Comparison of ENCODE assay signal across 13 cellular contexts in the genomic region with DNA sequence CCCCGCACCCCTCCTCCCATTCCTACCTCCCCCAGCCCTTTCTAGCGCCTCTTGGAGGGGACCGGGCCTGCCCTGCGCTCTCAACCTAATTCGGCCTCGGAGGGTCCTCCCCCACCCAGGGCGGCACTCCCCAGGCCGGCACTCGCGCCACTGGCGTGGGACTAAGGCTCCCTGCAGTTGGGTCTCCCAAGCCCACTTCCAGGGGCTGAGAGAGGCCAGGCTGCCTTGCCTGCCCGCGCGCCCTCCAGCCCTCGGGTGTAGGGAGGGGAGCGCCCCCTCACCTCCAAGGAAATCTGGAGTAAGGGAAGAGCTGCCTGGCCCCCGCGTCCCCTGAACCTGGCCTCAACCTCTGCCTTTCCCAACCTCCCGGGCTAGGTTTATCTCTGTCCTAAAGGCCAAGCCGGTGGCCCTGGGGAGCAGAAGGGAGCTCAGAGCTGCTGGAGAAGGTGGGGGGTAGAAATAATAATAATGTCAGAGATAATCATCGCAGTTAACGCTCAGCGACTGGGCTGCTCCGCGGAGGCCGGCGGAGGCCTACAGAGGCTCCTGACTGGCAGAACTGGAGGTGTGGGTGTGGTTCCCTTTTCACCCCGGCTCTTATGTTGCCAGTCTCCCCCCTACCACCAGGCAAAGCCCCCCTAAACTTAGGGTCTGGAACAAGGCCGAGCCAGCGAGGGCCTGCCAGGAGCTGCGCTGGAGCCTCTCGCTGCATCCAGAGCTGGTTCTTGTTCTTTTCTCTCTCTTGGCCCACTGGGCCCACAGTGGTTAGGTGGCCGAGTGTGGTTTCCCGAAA. TPM values are rescaled to one million over a fixed set of nuclear protein-coding genes. Genes with fewer than 3 reads are reported as not detected.
DNase-seq lines count a peak whose midpoint lies in the region; ATAC-seq and TF ChIP-seq lines count a peak whose summit lies in the region.
"Had no signal": no experiment of that assay in that cellular context is flagged by ENCODE, and none has a peak within 500 bp of the region (broad histone marks: within the 10 kb centered on the region; RNA-seq: fewer than 3 reads in every experiment).

No MANE protein-coding gene starts in this region.

- H3K9me3 Mint-ChIP-seq in IgD-negative memory B cell: peaks cover 2 to 30% (median 7%) of the 10 kb centered on the region in 3 donors
- no peaks in the 10 kb centered on the region for H3K9me3 Mint-ChIP-seq in nephron progenitor cell

- peak; percentile 51 for DNase-seq in G401 (ENCODE audit: low spot score)
- DNase-seq in ecto neural progenitor cell (ENCODE audit: low spot score): peak; percentile 62
- peak; percentile 21 for DNase-seq in nephron progenitor cell
- DNase-seq in NCI-H2029 (lab: John Stamatoyannopoulos, UW): no peak
- DNase-seq in NCI-H1694 (lab: John Stamatoyannopoulos, UW): no peak
- DNase-seq: DMS153, NCI-H446 had no signal

- peaks cover 4 to 11% (median 6%) of the 10 kb centered on the region in 3 donors for H3K4me1 Mint-ChIP-seq in IgD-negative memory B cell
- peaks cover 84% of the 10 kb centered on the region for H3K4me1 Mint-ChIP-seq in nephron progenitor cell

- no peak for TF ChIP-seq CTCF in nephron progenitor cell (IDR thresholded peaks at IDR 0.05)

- in situ Hi-C loops in G401 (cut with HindIII; ENCODE audit: low sequenced_read_pairs): no loop called here

- H3K4me3 Mint-ChIP-seq in IgD-negative memory B cell (peak overlapping the region in 2 of 4 donors; percentile 37 to 67), nephron progenitor cell (peak overlapping the region; percentile 53)

- H3K27me3 Mint-ChIP-seq in IgD-negative memory B cell: peaks cover 82% of the 10 kb centered on the region
- H3K27me3 Mint-ChIP-seq in nephron progenitor cell (ENCODE audit: low read depth, poor library complexity): peaks cover 100% of the 10 kb centered on the region

- ATAC-seq in GM21526 (IDR thresholded peaks at IDR 0.05; ENCODE audit: low FRiP score, unreplicated experiment): no peak
- no peak for ATAC-seq in HG03354 (IDR thresholded peaks at IDR 0.05; ENCODE audit: poor library complexity, severe bottlenecking, unreplicated experiment)
- ATAC-seq: gastroesophageal sphincter had no signal

- H3K36me3 Mint-ChIP-seq in IgD-negative memory B cell: peaks cover 3% of the 10 kb centered on the region
- H3K36me3 Mint-ChIP-seq in nephron progenitor cell (ENCODE audit: low read depth): peaks cover under 1% of the 10 kb centered on the region

- H3K27ac Mint-ChIP-seq in IgD-negative memory B cell (peak overlapping the region in 2 of 3 donors; percentile 80 to 99), nephron progenitor cell (no peak overlapping the region)

RNA-seq across cellular contexts. Expression of gene ZIC2, which starts 9.6 kb away (rescaled TPM):
- total RNA-seq in G401 (2014; rRNA removed; shearing (Covaris generic)): 10.0 and 16.8 TPM in 2 replicates
- polyA plus RNA-seq in IgD-negative memory B cell: not detected
- total RNA-seq: gastroesophageal sphincter, ureter had no signal
- polyA plus RNA-seq: keratinocyte had no signal

RNA-seq across cellular contexts. Expression of gene ZIC5, which starts 19.6 kb away (rescaled TPM):
- total RNA-seq in G401 (2014; rRNA removed; shearing (Covaris generic)): 7.1 and 10.1 TPM in 2 replicates
- polyA plus RNA-seq in IgD-negative memory B cell: not detected
- total RNA-seq: gastroesophageal sphincter, ureter had no signal
- polyA plus RNA-seq: keratinocyte had no signal

Comparison
In these comparisons a context has a peak if more than half of its experiments do, and no peak if none do; other contexts are left out.
1. DNase-seq: peak in G401 (single experiment), ecto neural progenitor cell (single experiment) and nephron progenitor cell (single experiment); none in NCI-H2029 (single experiment) and NCI-H1694 (single experiment).